24 cellular contexts compared by ENCODE assay signal in the genomic region with DNA sequence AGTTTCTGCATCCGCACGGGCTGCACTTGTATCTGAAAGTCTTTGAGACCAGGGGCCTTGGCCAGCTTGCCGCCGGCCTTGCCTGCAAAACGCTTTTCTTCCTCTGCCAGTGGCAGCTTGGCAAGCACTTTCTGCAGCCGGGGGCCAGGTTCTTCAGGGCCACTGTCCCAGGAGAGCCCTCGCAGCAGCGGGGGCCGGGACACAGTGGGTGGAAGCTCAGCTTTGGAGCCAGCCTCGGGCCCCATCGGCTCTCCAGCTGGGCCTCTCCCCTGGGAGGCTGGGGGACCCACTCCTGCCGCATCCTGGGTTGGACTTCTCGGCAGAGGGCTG. TPM values are rescaled to one million over a fixed set of nuclear protein-coding genes. Genes with fewer than 3 reads are reported as not detected.
A peak's percentile ranks its signal among the peaks of the same experiment; 100 is the strongest.
DNase-seq lines count a peak whose midpoint lies in the region; ATAC-seq and TF ChIP-seq lines count a peak whose summit lies in the region.
"Had no signal": no experiment of that assay in that cellular context is flagged by ENCODE, and none has a peak within 500 bp of the region (broad histone marks: within the 10 kb centered on the region; RNA-seq: fewer than 3 reads in every experiment).

No MANE protein-coding gene starts in this region.

- no peak overlapping the region for H3K4me3 ChIP-seq in adrenal gland
- H3K4me3 ChIP-seq in esophagus (ENCODE audit: low read depth in 1 of 2, low read length in 2 of 2) = no peak overlapping the region
- H3K4me3 ChIP-seq in prostate gland = no peak overlapping the region
- H3K4me3 ChIP-seq in upper lobe of left lung = no peak overlapping the region
- H3K4me3 ChIP-seq: body of pancreas, neural progenitor cell, tibial nerve had no signal

- ATAC-seq in upper lobe of left lung (ENCODE audit: low FRiP score in 2 of 2) (no peak), GM19463 (IDR thresholded peaks at IDR 0.05; ENCODE audit: unreplicated experiment) (no peak)
- ATAC-seq: body of pancreas had no signal

- no peak for TF ChIP-seq EP300 in upper lobe of left lung (IDR thresholded peaks at IDR 0.05)

- DNase-seq in adrenal gland = peak; percentile 57 to 80 (median 70)
- no peak for DNase-seq in prostate gland (ENCODE audit: low spot score)
- DNase-seq in upper lobe of left lung = peak in 1 of 2 donors; percentile 63
- no peak for DNase-seq in GF-D8 (lab: John Stamatoyannopoulos, UW)
- no peak for DNase-seq in activated CD4-positive, CD25-positive, alpha-beta regulatory T cell treated with anti-CD3 and anti-CD28 coated beads, Interleukin-2, amount 50 U/mL, for 72 hours
- DNase-seq: activated CD4-positive, alpha-beta T cell treated with anti-CD3 and anti-CD28 coated beads, Interleukin-2, amount 50 U/mL, for 4 hours; activated naive CD4-positive, alpha-beta T cell treated with anti-CD3 and anti-CD28 coated beads, Interleukin-2, amount 50 U/mL, for 16 hours; activated T-cell treated with anti-CD3 and anti-CD28 coated beads, Interleukin-2, amount 50 U/mL, for 24 hours; body of pancreas; Calu3; EL; foreskin fibroblast; kidney; NCI-H1105; NCI-H2107; NCI-H510A treated with DMSO at 0.1 percent for 48 hours; stimulated activated CD4-positive, alpha-beta T cell treated with anti-CD3 and anti-CD28 coated beads, Interleukin-15, amount 100 ng/mL, for 24 hours had no signal

- H3K27ac ChIP-seq in adrenal gland = peak overlapping the region; percentile 20 to 82 (median 75)
- peak overlapping the region; percentile 7 to 23 for H3K27ac ChIP-seq in esophagus (ENCODE audit: low read depth in 2 of 2, low read length in 1 of 2)
- peak overlapping the region; percentile 31 to 48 for H3K27ac ChIP-seq in prostate gland
- peak overlapping the region in 3 of 4 donors; percentile 13 to 81 (median 80) for H3K27ac ChIP-seq in upper lobe of left lung
- H3K27ac ChIP-seq: body of pancreas, neural progenitor cell had no signal

- no peaks in the 10 kb centered on the region for H3K27me3 ChIP-seq in adrenal gland
- no peaks in the 10 kb centered on the region for H3K27me3 ChIP-seq in esophagus (ENCODE audit: control insufficient read depth in 1 of 2, insufficient read depth in 2 of 2, low read length in 2 of 2)
- no peaks in the 10 kb centered on the region for H3K27me3 ChIP-seq in prostate gland (replicated peaks; ENCODE audit: insufficient read depth)
- H3K27me3 ChIP-seq in upper lobe of left lung = no peaks in the 10 kb centered on the region
- H3K27me3 ChIP-seq: body of pancreas, neural progenitor cell, tibial nerve had no signal

- H3K9me3 ChIP-seq in adrenal gland (replicated peaks in 1 of 3) (no peaks in the 10 kb centered on the region), esophagus (ENCODE audit: control insufficient read depth in 2 of 2, insufficient read depth in 1 of 2, low read depth in 1 of 2, low read length in 1 of 2) (no peaks in the 10 kb centered on the region), prostate gland (no peaks in the 10 kb centered on the region), upper lobe of left lung (no peaks in the 10 kb centered on the region)
- H3K9me3 ChIP-seq: body of pancreas, tibial nerve had no signal

- WGBS in adrenal gland, 4 donors = 44 to 74% (median 48%) methylated on average over 5 to 13 of the region's 13 CpGs
- WGBS in esophagus, 2 donors = 77 to 81% methylated on average over 11 to 13 of the region's 13 CpGs
- 71% methylated on average over 11 of the region's 13 CpGs for WGBS in prostate gland
- WGBS in upper lobe of left lung, 2 donors = 60 to 89% methylated on average over 2 to 13 of the region's 13 CpGs

- TF ChIP-seq POLR2A in adrenal gland (IDR thresholded peaks at IDR 0.05) (peak in 1 of 2 donors; percentile 20), prostate gland (IDR thresholded peaks at IDR 0.05) (no peak), upper lobe of left lung (IDR thresholded peaks at IDR 0.05) (no peak)

- H3K36me3 ChIP-seq in adrenal gland (replicated peaks in 1 of 2) (no peaks in the 10 kb centered on the region), esophagus (ENCODE audit: control insufficient read depth in 2 of 2, insufficient read depth in 2 of 2, low read length in 1 of 2) (no peaks in the 10 kb centered on the region), prostate gland (no peaks in the 10 kb centered on the region), upper lobe of left lung (no peaks in the 10 kb centered on the region)
- H3K36me3 ChIP-seq: neural progenitor cell, tibial nerve had no signal

- intact Hi-C loops in adrenal gland (cut with DNase I) (loop anchor here in 1 of 2 donors (5.0 kb wide), 1 partner anchor 106 kb away; no protein-coding TSS in a partner anchor), prostate gland (cut with DNase I) (loop anchor here (10.0 kb wide), 2 partner anchors 109 to 221 kb away; no protein-coding TSS in a partner anchor)

- TF ChIP-seq CTCF in adrenal gland (IDR thresholded peaks at IDR 0.05) (no peak), prostate gland (IDR thresholded peaks at IDR 0.05) (no peak), upper lobe of left lung (IDR thresholded peaks at IDR 0.05) (no peak)

- H3K4me1 ChIP-seq in adrenal gland (replicated peaks in 1 of 2) (peaks cover 22 to 29% of the 10 kb centered on the region in 2 donors), esophagus (ENCODE audit: control insufficient read depth in 2 of 2, insufficient read depth in 2 of 2, low read length in 1 of 2) (peaks cover 0 to 14% of the 10 kb centered on the region in 2 donors), prostate gland (replicated peaks) (no peaks in the 10 kb centered on the region), upper lobe of left lung (peaks cover 32 to 42% (median 34%) of the 10 kb centered on the region in 4 donors)
- H3K4me1 ChIP-seq: body of pancreas, neural progenitor cell had no signal

RNA-seq across cellular contexts. Expression of a gene that starts 57.5 kb away (rescaled TPM):
- total RNA-seq in adrenal gland = 100 to 1,000 TPM in 7 of 8 donors, 10 to 100 TPM in 1; 86.0 to 457 (median 254) TPM
- 100 to 1,000 TPM in 1 of 3 donors, 10 to 100 TPM in 2; 29.1 to 398 (median 57.8) TPM for polyA plus RNA-seq in adrenal gland
- polyA plus RNA-seq in esophagus = 1 to 10 TPM; 4.1 to 6.2 TPM
- 1 to 10 TPM; 2.5 to 9.8 TPM for total RNA-seq in prostate gland
- total RNA-seq in upper lobe of left lung = 100 to 1,000 TPM in 1 of 6 donors, 10 to 100 TPM in 4, 1 to 10 TPM in 1; 5.2 to 105 (median 24.6) TPM
- total RNA-seq: Calu3; HT-29; LHCN-M2; T-helper 1 cell treated with Interleukin-12 subunit alpha and Interleukin-12 subunit beta and Interleukin-4 antibody, amounts not matched to agents 30 ng/mL and 1 ng/mL, for 36 hours had no signal

Comparison
In these comparisons a context has a peak if more than half of its experiments do, and no peak if none do; other contexts are left out.
1. DNase-seq: peak in adrenal gland (7 of 7); none in prostate gland (single experiment), GF-D8 (single experiment) and activated CD4-positive, CD25-positive, alpha-beta regulatory T cell treated with anti-CD3 and anti-CD28 coated beads, Interleukin-2, amount 50 U/mL, for 72 hours (single experiment).
2. H3K27ac ChIP-seq: peak in every context shown above with its lines; median percentile 80 in upper lobe of left lung; 75 in adrenal gland; 40 in prostate gland; 15 in esophagus.